In the genomic region with DNA sequence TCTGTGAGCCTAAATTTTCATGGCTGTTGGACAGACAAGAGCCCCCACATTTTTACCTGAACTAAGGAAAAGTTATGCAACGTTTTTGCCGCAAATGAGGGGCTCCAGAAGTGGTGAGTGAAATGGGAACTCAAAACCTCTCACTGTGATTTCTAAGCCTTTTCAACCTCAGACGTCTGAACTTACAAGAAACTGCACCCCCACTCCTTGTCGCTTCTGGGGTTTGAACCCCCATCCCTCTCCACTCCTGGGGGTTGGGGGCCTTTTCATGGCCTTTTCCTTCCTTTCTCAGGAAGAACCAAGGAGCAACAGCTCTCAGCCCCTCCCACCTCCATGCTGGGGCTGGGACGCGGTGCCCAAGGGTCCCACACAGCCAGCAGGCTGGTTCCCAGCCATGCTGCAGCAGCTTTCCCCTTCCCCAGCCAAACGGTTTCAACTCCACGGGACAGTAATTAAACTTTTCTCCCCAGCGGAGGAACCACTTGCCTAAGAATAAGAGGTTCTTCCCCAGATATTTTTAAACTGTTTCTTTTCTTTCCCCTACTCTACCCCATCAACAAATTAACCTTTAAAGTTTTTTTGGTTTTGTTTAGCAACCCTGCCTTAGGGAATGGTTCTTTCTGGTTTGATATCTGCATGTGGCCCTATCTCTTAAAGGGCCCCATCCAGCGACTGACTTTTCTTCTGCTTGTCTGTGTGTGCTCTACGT, we compare ENCODE assay signal across 14 cellular contexts.
A peak's percentile ranks its signal among the peaks of the same experiment; 100 is the strongest.
DNase-seq lines count a peak whose midpoint lies in the region; ATAC-seq and TF ChIP-seq lines count a peak whose summit lies in the region.
"Had no signal": no experiment of that assay in that cellular context is flagged by ENCODE, and none has a peak within 500 bp of the region (broad histone marks: within the 10 kb centered on the region; RNA-seq: fewer than 3 reads in every experiment).

No MANE protein-coding gene starts in this region.

- TF ChIP-seq CTCF in GM10266 (IDR thresholded peaks at IDR 0.05; ENCODE audit: control insufficient read depth, insufficient read depth, low read depth, missing control alignments) (no peak), heart right ventricle (IDR thresholded peaks at IDR 0.05) (no peak)

- POLR2A ChIA-PET in CD8-positive, alpha-beta memory T cell (lab: Charles Lee) = no interaction called here

- H3K4me1 Mint-ChIP-seq in IgD-negative memory B cell = peaks cover 22 to 34% (median 31%) of the 10 kb centered on the region in 3 donors
- H3K4me1 Mint-ChIP-seq in CD8-positive, alpha-beta memory T cell = peaks cover 0 to 3% (median 1%) of the 10 kb centered on the region in 3 donors

- H3K4me1 ChIP-seq in CD8-positive, alpha-beta memory T cell (ENCODE audit: insufficient read depth, low read length) = no peaks in the 10 kb centered on the region
- no peaks in the 10 kb centered on the region for H3K4me1 ChIP-seq in heart right ventricle
- H3K4me1 ChIP-seq: lower lobe of right lung, prostate gland, vagina had no signal

- DNase-seq in GM10266 (ENCODE audit: extremely low spot score) (peak; percentile 11), AG08396 (ENCODE audit: low spot score) (no peak), heart right ventricle (no peak)
- no peak for DNase-seq in CD8-positive, alpha-beta memory T cell
- DNase-seq in activated CD4-positive, alpha-beta T cell treated with anti-CD3 and anti-CD28 coated beads for 1 hour = no peak
- DNase-seq: activated gamma-delta T cell, lower lobe of right lung, NCI-H1694 had no signal

- no peaks in the 10 kb centered on the region for H3K27me3 Mint-ChIP-seq in IgD-negative memory B cell
- no peaks in the 10 kb centered on the region for H3K27me3 Mint-ChIP-seq in CD8-positive, alpha-beta memory T cell

- ATAC-seq in GM19397 (IDR thresholded peaks at IDR 0.05; ENCODE audit: unreplicated experiment) = peak; percentile 27
- ATAC-seq in HG02840 (IDR thresholded peaks at IDR 0.05; ENCODE audit: low FRiP score, unreplicated experiment) = peak; percentile 33
- ATAC-seq in heart right ventricle = no peak
- ATAC-seq: lower lobe of right lung, Panc1 had no signal

- H3K27ac Mint-ChIP-seq in IgD-negative memory B cell = peak overlapping the region; percentile 30 to 97 (median 90)
- H3K27ac Mint-ChIP-seq in CD8-positive, alpha-beta memory T cell = peak overlapping the region in 3 of 8 donors; percentile 2 to 42 (median 27)

- WGBS in heart right ventricle, 2 donors = 83% methylated on average over 11 of the region's 11 CpGs

- H3K27ac ChIP-seq in CD8-positive, alpha-beta memory T cell (ENCODE audit: low read depth, low read length) = no peak overlapping the region
- H3K27ac ChIP-seq in heart right ventricle = no peak overlapping the region
- H3K27ac ChIP-seq: lower lobe of right lung, prostate gland, vagina had no signal

- CTCF ChIA-PET in CD8-positive, alpha-beta memory T cell (lab: Charles Lee) = no interaction called here

- no peaks in the 10 kb centered on the region for H3K9me3 ChIP-seq in CD8-positive, alpha-beta memory T cell (ENCODE audit: low read length)
- H3K9me3 ChIP-seq in heart right ventricle = peaks cover 0 to 13% (median 0%) of the 10 kb centered on the region in 11 donors
- H3K9me3 ChIP-seq: prostate gland had no signal

- no peaks in the 10 kb centered on the region for H3K36me3 ChIP-seq in CD8-positive, alpha-beta memory T cell (ENCODE audit: insufficient read depth, low read length)
- H3K36me3 ChIP-seq in heart right ventricle = no peaks in the 10 kb centered on the region
- H3K36me3 ChIP-seq: lower lobe of right lung, prostate gland, vagina had no signal

- no peaks in the 10 kb centered on the region for H3K27me3 ChIP-seq in CD8-positive, alpha-beta memory T cell (ENCODE audit: insufficient read depth, low read length, poor library complexity, severe bottlenecking)
- H3K27me3 ChIP-seq in heart right ventricle = no peaks in the 10 kb centered on the region
- H3K27me3 ChIP-seq: vagina had no signal

- peak overlapping the region; percentile 87 to 99 (median 98) for H3K4me3 Mint-ChIP-seq in IgD-negative memory B cell
- no peak overlapping the region for H3K4me3 Mint-ChIP-seq in CD8-positive, alpha-beta memory T cell

- intact Hi-C loops in heart right ventricle (cut with DNase I) = no loop called here

- H3K4me3 ChIP-seq in CD8-positive, alpha-beta memory T cell (ENCODE audit: low read length) = no peak overlapping the region
- no peak overlapping the region for H3K4me3 ChIP-seq in heart right ventricle
- H3K4me3 ChIP-seq: lower lobe of right lung, prostate gland, vagina had no signal

- peaks cover 0 to 6% (median 0%) of the 10 kb centered on the region in 3 donors for H3K9me3 Mint-ChIP-seq in IgD-negative memory B cell
- H3K9me3 Mint-ChIP-seq in CD8-positive, alpha-beta memory T cell = peaks cover 0 to 5% (median 3%) of the 10 kb centered on the region in 5 donors

- peaks cover 13% of the 10 kb centered on the region for H3K36me3 Mint-ChIP-seq in IgD-negative memory B cell
- peaks cover 0 to 5% (median 3%) of the 10 kb centered on the region in 3 donors for H3K36me3 Mint-ChIP-seq in CD8-positive, alpha-beta memory T cell

Comparison
In these comparisons a context has a peak if more than half of its experiments do, and no peak if none do; other contexts are left out.
1. ATAC-seq: peak in GM19397 (single experiment) and HG02840 (single experiment); none in heart right ventricle (0 of 8).
2. H3K4me3 Mint-ChIP-seq: peak in IgD-negative memory B cell (4 of 4); none in CD8-positive, alpha-beta memory T cell (0 of 7).